In the genomic region with DNA sequence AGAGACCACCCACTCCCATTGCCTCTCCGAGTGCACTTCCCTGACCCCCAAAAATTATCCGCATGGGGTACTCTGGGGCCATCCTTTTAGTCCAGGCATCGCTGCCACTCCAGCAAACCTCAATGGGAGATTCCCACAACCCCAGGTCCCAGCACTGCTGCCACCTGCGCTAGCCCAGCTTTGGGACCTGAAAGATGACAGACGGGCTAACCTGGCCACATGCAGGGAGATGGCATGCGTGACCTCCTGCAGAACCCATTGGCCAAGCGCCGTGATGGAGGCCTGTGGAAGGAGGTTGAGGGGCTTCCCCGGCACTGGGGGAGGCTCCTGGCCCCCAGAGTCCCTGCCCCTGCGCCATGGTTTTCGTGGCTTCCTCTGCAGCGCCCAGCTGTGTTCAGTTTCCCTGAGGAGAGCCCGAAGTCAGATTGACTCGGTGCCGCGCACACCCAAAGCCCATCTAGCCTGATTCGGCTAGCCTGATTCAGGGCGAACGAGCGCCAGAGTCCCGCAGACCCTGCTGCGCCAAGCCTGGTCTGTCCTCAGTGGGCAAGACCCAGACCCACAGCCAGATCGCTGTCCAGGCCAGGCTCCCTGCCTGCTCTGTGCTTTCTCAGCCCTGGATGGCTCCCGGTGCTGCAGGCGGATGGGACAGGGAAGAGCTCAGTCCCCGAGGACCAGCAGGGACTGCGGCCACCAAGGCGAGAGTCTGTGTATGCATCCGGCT, we compare ENCODE assay signal across 8 cellular contexts. TPM values are rescaled to one million over a fixed set of nuclear protein-coding genes. Genes with fewer than 3 reads are reported as not detected.
DNase-seq lines count a peak whose midpoint lies in the region; ATAC-seq and TF ChIP-seq lines count a peak whose summit lies in the region.

No MANE protein-coding gene starts in this region.

- H3K9me3 ChIP-seq in BE2C (no peaks in the 10 kb centered on the region; the same call in 1 of the 2 replicates), DOHH2 (ENCODE audit: control insufficient read depth, insufficient read depth, low read length) (no peaks in the 10 kb centered on the region)

- H4K20me1 ChIP-seq in DOHH2 (ENCODE audit: control insufficient read depth, insufficient read depth, low read depth, low read length) = 0 out of 2 replicates have a peak, but pooled peaks cover 5% of the 10 kb centered on the region

- H3K9me3 Mint-ChIP-seq in T-cell = no peaks in the 10 kb centered on the region
- no peaks in the 10 kb centered on the region for H3K9me3 Mint-ChIP-seq in effector memory CD8-positive, alpha-beta T cell

- no peaks in the 10 kb centered on the region for H3K9me2 ChIP-seq in DOHH2 (replicated peaks; ENCODE audit: control insufficient read depth, low read length)

- H3K36me3 ChIP-seq in BE2C (no peaks in the 10 kb centered on the region), DOHH2 (ENCODE audit: control insufficient read depth, low read length) (no peaks in the 10 kb centered on the region)

- H3K4me3 ChIP-seq in BE2C (ENCODE audit: low read depth, low read length) (no peak overlapping the region), DOHH2 (ENCODE audit: low read length) (no peak overlapping the region)

- 0 out of 2 replicates have a peak, but pooled peaks cover 3% of the 10 kb centered on the region for H3F3A ChIP-seq in DOHH2 (ENCODE audit: control insufficient read depth, insufficient read depth)

- H3K27ac ChIP-seq in DOHH2 (ENCODE audit: low read depth, low read length) = no peak overlapping the region

- DNase-seq in BE2C = peak; percentile 53
- peak in 2 of 34 experiments; percentile 6 to 12 for DNase-seq in T-cell
- peak; percentile 51 for DNase-seq in left kidney (ENCODE audit: low read depth, low spot score)
- DNase-seq in effector memory CD8-positive, alpha-beta T cell = no peak
- DNase-seq in NCI-H446 (lab: John Stamatoyannopoulos, UW) = no peak
- DNase-seq in NCI-H2081 treated with DMSO at 0.1 percent for 48 hours (lab: John Stamatoyannopoulos, UW) = no peak

- ATAC-seq in T-cell (replicated peaks in 1 of 4) (no peak), GM18907 (IDR thresholded peaks at IDR 0.05; ENCODE audit: unreplicated experiment) (no peak)
- no peak for ATAC-seq in effector memory CD8-positive, alpha-beta T cell (replicated peaks)

- H3K4me2 ChIP-seq in DOHH2 (ENCODE audit: low read length) = peak overlapping the region; percentile 88

- H3K4me3 Mint-ChIP-seq in T-cell = peak overlapping the region in 2 of 3 donors; percentile 50 to 51
- peak overlapping the region in 1 of 2 donors; percentile 63 for H3K4me3 Mint-ChIP-seq in effector memory CD8-positive, alpha-beta T cell

- POLR2A ChIA-PET in T-cell (lab: Charles Lee) = no interaction called here

- H3K36me3 Mint-ChIP-seq in T-cell = no peaks in the 10 kb centered on the region
- no peaks in the 10 kb centered on the region for H3K36me3 Mint-ChIP-seq in effector memory CD8-positive, alpha-beta T cell (ENCODE audit: insufficient read depth)

- H3K27ac Mint-ChIP-seq in T-cell = no peak overlapping the region
- no peak overlapping the region for H3K27ac Mint-ChIP-seq in effector memory CD8-positive, alpha-beta T cell

- peaks cover 0 to 26% (median 16%) of the 10 kb centered on the region in 3 donors for H3K4me1 Mint-ChIP-seq in T-cell
- H3K4me1 Mint-ChIP-seq in effector memory CD8-positive, alpha-beta T cell (ENCODE audit: low read depth in 2 of 2) = peaks cover 0 to 7% of the 10 kb centered on the region in 2 donors

- H3K27me3 ChIP-seq in BE2C = peaks cover 56% of the 10 kb centered on the region
- peaks cover 43% of the 10 kb centered on the region for H3K27me3 ChIP-seq in DOHH2 (ENCODE audit: control insufficient read depth, low read length)

- no peaks in the 10 kb centered on the region for H3K79me2 ChIP-seq in DOHH2 (ENCODE audit: control insufficient read depth, low read length)

- H3K27me3 Mint-ChIP-seq in T-cell = peaks cover 26 to 35% of the 10 kb centered on the region in 2 donors
- peaks cover 25 to 34% of the 10 kb centered on the region in 2 donors for H3K27me3 Mint-ChIP-seq in effector memory CD8-positive, alpha-beta T cell

- H3K4me1 ChIP-seq in BE2C (no peaks in the 10 kb centered on the region), DOHH2 (ENCODE audit: control insufficient read depth, low read length) (peaks cover 16% of the 10 kb centered on the region)

- CTCF ChIA-PET in T-cell (lab: Charles Lee) = no interaction called here

- no peak for TF ChIP-seq CTCF in BE2C (IDR thresholded peaks at IDR 0.05; ENCODE audit: low read depth, low read length)
- TF ChIP-seq CTCF in DOHH2 (IDR thresholded peaks at IDR 0.05; ENCODE audit: low read depth, low read length, poor library complexity, severe bottlenecking) = no peak

RNA-seq across cellular contexts. Expression of gene WNT7B, which starts 0.8 kb away (rescaled TPM):
- not detected for polyA plus RNA-seq in BE2C (2012; ENCODE audit: insufficient read depth, insufficient read length, low read depth)
- under 1 TPM in 1 of 5 donors, not detected in 4; 0.15 TPM for total RNA-seq in T-cell

Comparison
In these comparisons a context has a peak if more than half of its experiments do, and no peak if none do; other contexts are left out.
1. DNase-seq: peak in BE2C (single experiment) and left kidney (single experiment); none in effector memory CD8-positive, alpha-beta T cell (0 of 3), NCI-H446 (0 of 2) and NCI-H2081 treated with DMSO at 0.1 percent for 48 hours (single experiment).